In the genomic region with DNA sequence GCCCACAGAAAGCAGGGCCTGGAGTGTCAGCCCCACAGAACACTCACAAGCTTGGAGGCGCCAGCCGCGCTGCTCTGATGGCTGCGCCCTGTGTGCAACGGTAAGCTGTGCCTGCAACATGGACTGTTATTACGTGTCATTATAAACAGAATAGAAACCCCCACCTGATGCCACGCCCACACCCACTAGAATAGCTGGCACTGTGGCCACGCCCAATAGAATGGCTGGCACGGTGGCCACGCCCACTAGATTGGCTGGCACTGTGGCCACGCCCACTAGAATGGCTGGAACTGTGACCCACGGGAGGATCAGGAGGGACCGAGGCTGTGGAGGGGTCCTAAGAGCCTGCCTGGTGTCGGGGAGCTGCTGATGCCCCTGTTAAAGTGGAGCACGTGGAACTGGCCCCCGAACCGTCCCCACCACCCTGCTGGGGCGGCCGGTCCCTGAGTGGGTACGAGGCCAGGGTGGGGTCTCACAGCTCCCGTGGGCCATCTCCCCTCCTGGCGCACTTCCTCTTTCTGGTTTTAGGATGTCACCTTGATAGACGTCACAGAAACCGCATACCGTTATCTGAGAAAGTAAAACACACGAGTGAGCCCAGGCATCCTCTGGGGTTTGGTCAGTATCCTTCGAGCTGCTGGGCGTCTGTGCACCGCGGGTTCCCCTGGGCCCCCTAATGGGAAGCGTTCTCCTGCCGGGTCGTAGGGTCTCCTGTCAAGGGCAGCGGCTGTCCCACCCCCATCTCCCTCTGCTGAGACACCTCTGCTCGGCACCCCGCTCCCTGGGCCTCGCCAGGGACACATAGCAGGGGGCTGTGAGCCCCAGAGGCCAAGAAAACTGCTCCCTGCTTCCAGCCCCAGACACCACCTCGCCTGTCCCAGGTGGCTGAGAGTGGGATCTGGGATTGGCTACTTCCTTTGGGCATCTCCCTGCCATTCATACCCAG, we compare ENCODE assay signal across 8 cellular contexts. TPM values are rescaled to one million over a fixed set of nuclear protein-coding genes. Genes with fewer than 3 reads are reported as not detected.
DNase-seq lines count a peak whose midpoint lies in the region; TF ChIP-seq lines count a peak whose summit lies in the region.

No MANE protein-coding gene starts in this region.

- H3K27ac Mint-ChIP-seq in HFFc6 = no peak overlapping the region

- no peaks in the 10 kb centered on the region for H3K9me3 Mint-ChIP-seq in HFFc6

- TF ChIP-seq POLR2A in prostate gland (IDR thresholded peaks at IDR 0.05) = no peak

- H3K4me3 Mint-ChIP-seq in HFFc6 = no peak overlapping the region

- no peaks in the 10 kb centered on the region for H3K4me1 Mint-ChIP-seq in HFFc6 (ENCODE audit: low read depth)

- H3K36me3 ChIP-seq in prostate gland = no peaks in the 10 kb centered on the region

- WGBS in prostate gland = 77% methylated on average over 30 of the region's 38 CpGs

- intact Hi-C loops in prostate gland (cut with DNase I) = no loop called here

- DNase-seq in H4 (ENCODE audit: low spot score) (peak; percentile 25), NCI-H1436 (lab: John Stamatoyannopoulos, UW) (peak; percentile 92), HFFc6 (no peak), prostate gland (ENCODE audit: low spot score) (no peak), amygdala (lab: John Stamatoyannopoulos, UW) (no peak)
- peak; percentile 44 for DNase-seq in activated CD8-positive, alpha-beta memory T cell treated with anti-CD3 and anti-CD28 coated beads, Interleukin-2, amount 50 U/mL, for 24 hours (ENCODE audit: extremely low read depth)
- peak; percentile 64 to 75 for DNase-seq in stimulated activated CD4-positive, alpha-beta T cell treated with anti-CD3 and anti-CD28 coated beads, Interleukin-15, amount 100 ng/mL, for 48 hours (ENCODE audit: low read depth in 2 of 2)

- no peak overlapping the region for H3K27ac ChIP-seq in prostate gland

- TF ChIP-seq CTCF in GM12875 (IDR thresholded peaks at IDR 0.05; ENCODE audit: borderline replicate concordance, insufficient read depth, low read depth, low read length) (no peak), HFFc6 (IDR thresholded peaks at IDR 0.05) (no peak), prostate gland (IDR thresholded peaks at IDR 0.05) (no peak)

- H3K9me3 ChIP-seq in prostate gland = no peaks in the 10 kb centered on the region

- no peaks in the 10 kb centered on the region for H3K36me3 Mint-ChIP-seq in HFFc6 (ENCODE audit: low read depth)

- H3K27me3 ChIP-seq in prostate gland (replicated peaks; ENCODE audit: insufficient read depth) = peaks cover 43% of the 10 kb centered on the region

- H3K4me1 ChIP-seq in prostate gland (replicated peaks) = no peaks in the 10 kb centered on the region

- H3K4me3 ChIP-seq in GM12875 (ENCODE audit: low read depth, low read length) (peak overlapping the region; percentile 26), prostate gland (no peak overlapping the region)

- H3K27me3 Mint-ChIP-seq in HFFc6 (ENCODE audit: insufficient read depth) = peaks cover 56% of the 10 kb centered on the region

RNA-seq across cellular contexts. Expression of a gene that starts 25.4 kb away (rescaled TPM):
- not detected in 2 replicates for total RNA-seq in H4 (2014; rRNA removed; shearing (Covaris generic))
- total RNA-seq in HFFc6 (2021; fragmentation: NEBNext Ultra II Directional; extraction: Animal tissue kit (Norgen Biotek cat#: 25700)) = 10 to 100 TPM; 32.8 to 47.0 (median 35.7) TPM
- total RNA-seq in prostate gland = 1 to 10 TPM in 1 of 2 donors, under 1 TPM in 1; 0.41 to 3.5 TPM

RNA-seq across cellular contexts. Expression of a gene that starts 28.9 kb away (rescaled TPM):
- not detected in 2 replicates for total RNA-seq in H4 (2014; rRNA removed; shearing (Covaris generic))
- total RNA-seq in HFFc6 (2021; fragmentation: NEBNext Ultra II Directional; extraction: Animal tissue kit (Norgen Biotek cat#: 25700)) = not detected
- total RNA-seq in prostate gland = 1 to 10 TPM in 1 of 2 donors, not detected in 1; 4.0 TPM

RNA-seq across cellular contexts. Expression of a gene that starts 39.9 kb away (rescaled TPM):
- total RNA-seq in H4 (2014; rRNA removed; shearing (Covaris generic)) = 19.6 and 23.7 TPM in 2 replicates
- 10 to 100 TPM; 19.1 to 26.9 (median 22.6) TPM for total RNA-seq in HFFc6 (2021; fragmentation: NEBNext Ultra II Directional; extraction: Animal tissue kit (Norgen Biotek cat#: 25700))
- total RNA-seq in prostate gland = 10 to 100 TPM; 38.7 to 42.7 TPM

RNA-seq across cellular contexts. Expression of a gene that starts 51.6 kb away (rescaled TPM):
- 14.7 and 16.9 TPM in 2 replicates for total RNA-seq in H4 (2014; rRNA removed; shearing (Covaris generic))
- 10 to 100 TPM; 31.9 to 36.1 (median 34.8) TPM for total RNA-seq in HFFc6 (2021; fragmentation: NEBNext Ultra II Directional; extraction: Animal tissue kit (Norgen Biotek cat#: 25700))
- total RNA-seq in prostate gland = 10 to 100 TPM; 68.5 to 75.9 TPM

Comparison
In these comparisons a context has a peak if more than half of its experiments do, and no peak if none do; other contexts are left out.
1. DNase-seq: peak in H4 (single experiment), NCI-H1436 (single experiment), activated CD8-positive, alpha-beta memory T cell treated with anti-CD3 and anti-CD28 coated beads, Interleukin-2, amount 50 U/mL, for 24 hours (single experiment) and stimulated activated CD4-positive, alpha-beta T cell treated with anti-CD3 and anti-CD28 coated beads, Interleukin-15, amount 100 ng/mL, for 48 hours (2 of 2); none in HFFc6 (single experiment), prostate gland (single experiment) and amygdala (0 of 56).
2. RNA of a gene that starts 25.4 kb away (total RNA-seq): 32.8 to 47.0 TPM in HFFc6; 0.41 to 3.5 TPM in prostate gland and not detected in H4; every median in the first group is over 4 times any median in the second.